ENCODE assay signal across 19 cellular contexts in the genomic region with DNA sequence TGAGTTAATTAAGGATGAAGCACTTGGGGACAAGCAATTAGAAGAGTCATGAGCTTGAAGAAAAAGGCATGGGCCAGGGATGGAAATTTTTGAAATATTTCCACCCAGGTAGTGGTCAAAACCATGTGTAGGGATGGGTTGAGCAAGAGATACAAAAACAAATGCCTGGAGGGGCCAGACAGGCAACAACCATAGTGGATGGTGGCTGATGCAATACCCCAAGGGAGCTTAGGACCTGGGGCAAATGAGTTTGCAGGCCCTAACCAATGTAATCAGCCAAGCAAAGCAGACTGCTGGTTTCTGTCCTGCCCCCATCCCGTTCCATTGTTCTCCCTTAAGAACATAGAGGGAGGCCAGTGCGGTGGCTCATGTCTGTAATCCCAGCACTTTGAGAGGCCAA.
"Had no signal": no experiment of that assay in that cellular context is flagged by ENCODE, and none has a peak within 500 bp of the region (broad histone marks: within the 10 kb centered on the region; RNA-seq: fewer than 3 reads in every experiment).

No MANE protein-coding gene starts in this region.

- H3K4me1 ChIP-seq: left lung, prostate gland, upper lobe of left lung had no signal

- H3K27me3 Mint-ChIP-seq: activated B cell treated with CpG ODN at 0.5 μM for 24 hours; activated CD4-positive, alpha-beta memory T cell treated with anti-CD3 and anti-CD28 coated beads, Interleukin-2, amount 10 ng/mL, durations not matched to agents 7 days and 5 days had no signal

- H3K9me3 Mint-ChIP-seq: activated B cell treated with CpG ODN at 0.5 μM for 24 hours; activated CD4-positive, alpha-beta memory T cell treated with anti-CD3 and anti-CD28 coated beads, Interleukin-2, amount 10 ng/mL, durations not matched to agents 7 days and 5 days; activated naive CD4-positive, alpha-beta T cell treated with anti-CD3 and anti-CD28 coated beads for 36 hours; endodermal cell had no signal

- H3K27ac Mint-ChIP-seq: activated B cell treated with CpG ODN at 0.5 μM for 24 hours; activated CD4-positive, alpha-beta memory T cell treated with anti-CD3 and anti-CD28 coated beads, Interleukin-2, amount 10 ng/mL, durations not matched to agents 7 days and 5 days; activated naive CD4-positive, alpha-beta T cell treated with anti-CD3 and anti-CD28 coated beads for 36 hours; activated T-helper 2 cell treated with anti-CD3 and anti-CD28 coated beads, Interferon-gamma antibody, Interleukin-2, Interleukin-4, amounts not matched to agents 10 μg/mL and 5 μg/mL and 100 μg/mL, durations not matched to agents 14 hours and 24 hours and 36 hours; endodermal cell had no signal

- H3K4me1 Mint-ChIP-seq: activated CD4-positive, alpha-beta memory T cell treated with anti-CD3 and anti-CD28 coated beads, Interleukin-2, amount 10 ng/mL, durations not matched to agents 7 days and 5 days; endodermal cell; neural crest cell had no signal

- H3K27ac ChIP-seq: body of pancreas, epithelial cell of prostate, foreskin keratinocyte, prostate gland, upper lobe of left lung had no signal

- H3K36me3 ChIP-seq: left lung, prostate gland, upper lobe of left lung had no signal

- H3K4me3 Mint-ChIP-seq: activated B cell treated with CpG ODN at 0.5 μM for 24 hours; activated CD4-positive, alpha-beta memory T cell treated with anti-CD3 and anti-CD28 coated beads, Interleukin-2, amount 10 ng/mL, durations not matched to agents 7 days and 5 days; activated naive CD4-positive, alpha-beta T cell treated with anti-CD3 and anti-CD28 coated beads for 36 hours; endodermal cell; neural crest cell had no signal

- DNase-seq: activated B cell treated with CpG ODN at 0.5 μM for 24 hours; activated CD4-positive, alpha-beta memory T cell treated with anti-CD3 and anti-CD28 coated beads, Interleukin-2, amount 10 ng/mL, durations not matched to agents 7 days and 5 days; activated CD4-positive, alpha-beta T cell treated with anti-CD3 and anti-CD28 coated beads for 4 hours; activated naive CD4-positive, alpha-beta T cell treated with anti-CD3 and anti-CD28 coated beads for 36 hours; activated T-cell treated with anti-CD3 and anti-CD28 coated beads, Interleukin-2, amount 50 U/mL, for 1 hour; endodermal cell; foreskin keratinocyte; left lung; mammary epithelial cell; stimulated activated CD8-positive, alpha-beta memory T cell treated with anti-CD3 and anti-CD28 coated beads, Interleukin-4, amount 100 ng/mL, for 48 hours; stimulated activated naive CD4-positive, alpha-beta T cell treated with Interleukin-2 at 50 U/mL for 16 hours; SW 1271; T-helper 2 cell; upper lobe of left lung had no signal

- H3K27me3 ChIP-seq: body of pancreas, foreskin keratinocyte, left lung, upper lobe of left lung had no signal

- ATAC-seq: foreskin keratinocyte had no signal

- H3K4me3 ChIP-seq: body of pancreas, left lung, prostate gland, upper lobe of left lung had no signal

- H3K9me3 ChIP-seq: body of pancreas, left lung, prostate gland, upper lobe of left lung had no signal
